In the genomic region with DNA sequence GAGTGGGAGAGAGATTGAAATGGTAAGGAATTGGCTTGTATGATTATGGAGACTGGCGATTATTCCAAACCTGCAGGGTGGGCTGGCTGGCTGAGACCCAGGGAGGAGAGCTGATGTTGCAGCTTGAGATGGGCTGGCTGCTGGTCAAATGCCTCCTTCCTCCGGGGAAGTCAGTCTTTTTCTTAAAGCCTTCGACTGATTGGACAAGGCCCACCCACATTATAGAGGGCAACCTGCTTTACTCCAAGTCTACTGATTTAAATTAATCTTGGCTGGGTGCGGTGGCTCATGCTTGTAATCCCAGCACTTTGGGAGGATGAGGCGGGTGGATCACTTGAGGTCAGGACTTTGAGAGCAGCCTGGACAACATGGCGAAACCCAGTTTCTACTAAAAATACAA, we compare ENCODE assay signal across 8 cellular contexts. TPM values are rescaled to one million over a fixed set of nuclear protein-coding genes. Genes with fewer than 3 reads are reported as not detected.
"Had no signal": no experiment of that assay in that cellular context is flagged by ENCODE, and none has a peak within 500 bp of the region (broad histone marks: within the 10 kb centered on the region; RNA-seq: fewer than 3 reads in every experiment).

No MANE protein-coding gene starts in this region.

- DNase-seq: GOT3, HCEC 1CT, HFFc6 had no signal

- FAIRE-seq: H54, HepG2 had no signal

- H3K4me3 Mint-ChIP-seq: H9, HFFc6, IgD-negative memory B cell had no signal

- H3K9me3 Mint-ChIP-seq: H9, HFFc6 had no signal

- H3K27ac Mint-ChIP-seq: H9, HFFc6, IgD-negative memory B cell had no signal

- H3K4me1 Mint-ChIP-seq: IgD-negative memory B cell had no signal

- H3K36me3 Mint-ChIP-seq: IgD-negative memory B cell had no signal

- H3K27ac ChIP-seq: HL-60 had no signal

RNA-seq across cellular contexts. Expression of a gene that starts 58.4 kb away (rescaled TPM):
- total RNA-seq: HFFc6 had no signal
- polyA plus RNA-seq: IgD-negative memory B cell had no signal
